ENCODE assay signal across 12 cellular contexts in genomic region chr9:89234186-89234585, GRCh38. TPM values are rescaled to one million over a fixed set of nuclear protein-coding genes. Genes with fewer than 3 reads are reported as not detected.
A peak's percentile ranks its signal among the peaks of the same experiment; 100 is the strongest.
DNase-seq lines count a peak whose midpoint lies in the region; ATAC-seq and TF ChIP-seq lines count a peak whose summit lies in the region.
"Had no signal": no experiment of that assay in that cellular context is flagged by ENCODE, and none has a peak within 500 bp of the region (broad histone marks: within the 10 kb centered on the region; RNA-seq: fewer than 3 reads in every experiment).

No MANE protein-coding gene starts in this region.

- H3K9me3 Mint-ChIP-seq in type B pancreatic cell = peaks cover under 1% of the 10 kb centered on the region

- H3K27me3 Mint-ChIP-seq in type B pancreatic cell = peaks cover 49% of the 10 kb centered on the region

- no peak for TF ChIP-seq EP300 in SK-N-SH (IDR thresholded peaks at IDR 0.05; ENCODE audit: borderline replicate concordance in 1 of 2, low read depth in 1 of 2, low read length in 1 of 2)

- H3K4me3 ChIP-seq in SK-N-SH (ENCODE audit: low read depth in 2 of 2, low read length in 1 of 2) (peak overlapping the region; percentile 47 to 54), brain microvascular endothelial cell (ENCODE audit: low read depth, low read length) (peak overlapping the region; percentile 32), lower lobe of right lung (peak overlapping the region; percentile 36), SJCRH30 (no peak overlapping the region)

- peak overlapping the region; percentile 84 for H3K4me3 Mint-ChIP-seq in type B pancreatic cell
- H3K4me3 Mint-ChIP-seq: activated naive CD4-positive, alpha-beta T cell treated with anti-CD3 and anti-CD28 coated beads for 36 hours had no signal

- H3K4me1 ChIP-seq in SK-N-SH (ENCODE audit: control insufficient read depth in 1 of 2, insufficient read depth in 2 of 2, low read depth in 1 of 2, low read length in 1 of 2) (peaks cover 0 to 3% of the 10 kb centered on the region in 2 experiments; a peak in 3 of 4 replicates), lower lobe of right lung (no peaks in the 10 kb centered on the region), SJCRH30 (no peaks in the 10 kb centered on the region)

- CTCF ChIA-PET in SK-N-SH (lab: Yijun Ruan, JAX) = interaction anchor here (0.7 to 2.4 kb wide), 5 partner anchors 9 to 226 kb away, joined by 3 to 9 read pairs (median 5); no protein-coding TSS in a partner anchor

- H3K27ac Mint-ChIP-seq in type B pancreatic cell = no peak overlapping the region
- H3K27ac Mint-ChIP-seq: activated naive CD4-positive, alpha-beta T cell treated with anti-CD3 and anti-CD28 coated beads for 36 hours had no signal

- peak overlapping the region; percentile 67 for H3K4me2 ChIP-seq in SK-N-SH
- H3K4me2 ChIP-seq: KMS-11 had no signal

- H2AFZ ChIP-seq in SK-N-SH (ENCODE audit: low read depth) = peak overlapping the region; percentile 63; the same call in 1 of the 2 replicates

- H3K9me3 ChIP-seq in SK-N-SH (no peaks in the 10 kb centered on the region), lower lobe of right lung (no peaks in the 10 kb centered on the region), SJCRH30 (replicated peaks) (0 out of 2 replicates have a peak, but pooled peaks cover 2% of the 10 kb centered on the region)

- ATAC-seq in SK-N-SH treated with all-trans-retinoic acid at 6 μM for 48 hours (no peak), lower lobe of right lung (no peak), GM19467 (IDR thresholded peaks at IDR 0.05; ENCODE audit: unreplicated experiment) (no peak)

- no peak overlapping the region for H3K9ac ChIP-seq in SK-N-SH
- H3K9ac ChIP-seq: KMS-11 had no signal

- POLR2A ChIA-PET in SK-N-SH (lab: Yijun Ruan, JAX) = no interaction called here

- peak; percentile 61 for DNase-seq in SK-N-SH
- no peak for DNase-seq in brain microvascular endothelial cell
- no peak for DNase-seq in lower lobe of right lung
- no peak for DNase-seq in type B pancreatic cell (ENCODE audit: extremely low spot score, unreplicated experiment)
- no peak for DNase-seq in SJCRH30
- no peak for DNase-seq in occipital lobe (lab: John Stamatoyannopoulos, UW)
- DNase-seq: NCI-H2081, SHP77 had no signal

- H3K36me3 ChIP-seq in SK-N-SH (replicated peaks in 1 of 2; ENCODE audit: control insufficient read depth in 1 of 2, insufficient read depth in 2 of 2, low read length in 1 of 2) (no peaks in the 10 kb centered on the region), brain microvascular endothelial cell (replicated peaks) (no peaks in the 10 kb centered on the region), lower lobe of right lung (no peaks in the 10 kb centered on the region), SJCRH30 (0 out of 2 replicates have a peak, but pooled peaks cover 3% of the 10 kb centered on the region)

- no peaks in the 10 kb centered on the region for H3K36me3 Mint-ChIP-seq in type B pancreatic cell

- H4K20me1 ChIP-seq in SK-N-SH (ENCODE audit: insufficient read depth) = no peaks in the 10 kb centered on the region

- H3K27me3 ChIP-seq in SK-N-SH (ENCODE audit: insufficient read depth) (no peaks in the 10 kb centered on the region; the same call in 1 of the 2 replicates), brain microvascular endothelial cell (replicated peaks) (peaks cover 18% of the 10 kb centered on the region), lower lobe of right lung (ENCODE audit: low read depth) (no peaks in the 10 kb centered on the region), SJCRH30 (0 out of 2 replicates have a peak, but pooled peaks cover 3% of the 10 kb centered on the region)

- TF ChIP-seq CTCF in SK-N-SH (IDR thresholded peaks at IDR 0.05) = no peak
- TF ChIP-seq CTCF in brain microvascular endothelial cell (IDR thresholded peaks at IDR 0.05; ENCODE audit: low read depth, low read length, missing control alignments) = no peak
- TF ChIP-seq CTCF in lower lobe of right lung (IDR thresholded peaks at IDR 0.05) = no peak
- TF ChIP-seq CTCF in type B pancreatic cell (conservative IDR thresholded peaks at IDR 0.05) = no peak

- no peaks in the 10 kb centered on the region for H3K79me2 ChIP-seq in SK-N-SH (ENCODE audit: insufficient read depth)

- WGBS in SK-N-SH (ENCODE audit: low lambda C conversion rate) = 7% methylated on average over 12 of the region's 12 CpGs

- H3K9me2 ChIP-seq in SK-N-SH = no peaks in the 10 kb centered on the region

- intact Hi-C loops in lower lobe of right lung (cut with DNase I) = no loop called here

- H3K4me1 Mint-ChIP-seq in type B pancreatic cell (ENCODE audit: unreplicated experiment) = peaks cover 12% of the 10 kb centered on the region

- no peak for TF ChIP-seq RAD21 in SK-N-SH (IDR thresholded peaks at IDR 0.05; ENCODE audit: low read length)

- in situ Hi-C loops in brain microvascular endothelial cell (cut with HindIII; ENCODE audit: low pct_ligation_motif_present, low sequenced_read_pairs) = no loop called here

- H3F3A ChIP-seq in SK-N-SH (replicated peaks; ENCODE audit: insufficient read depth) = no peaks in the 10 kb centered on the region

- no peak overlapping the region for H3K27ac ChIP-seq in SK-N-SH (ENCODE audit: low read depth in 2 of 2, low read length in 1 of 2)
- H3K27ac ChIP-seq in brain microvascular endothelial cell = no peak overlapping the region
- H3K27ac ChIP-seq in lower lobe of right lung = no peak overlapping the region
- H3K27ac ChIP-seq in SJCRH30 = no peak overlapping the region
- H3K27ac ChIP-seq: KMS-11 had no signal

TF ChIP-seq in SK-N-SH, 30 proteins besides CTCF, POLR2A, EP300 and RAD21:
- TF ChIP-seq EZH2phosphoT487 (IDR thresholded peaks at IDR 0.05; ENCODE audit: borderline replicate concordance, low read depth) = no peak
- no peak for TF ChIP-seq FOXM1 (IDR thresholded peaks at IDR 0.05; ENCODE audit: low read depth)
- no peak for TF ChIP-seq TEAD4 (IDR thresholded peaks at IDR 0.05; ENCODE audit: borderline replicate concordance, insufficient read depth)
- TF ChIP-seq RCOR1 (IDR thresholded peaks at IDR 0.05; ENCODE audit: low read length) = no peak
- TF ChIP-seq IRF3 (IDR thresholded peaks at IDR 0.05; ENCODE audit: low read depth, low read length) = no peak
- no peak for TF ChIP-seq MAX (IDR thresholded peaks at IDR 0.05; ENCODE audit: low read depth)

TF ChIP-seq in SK-N-SH treated with all-trans-retinoic acid at 6 μM for 48 hours, 23 proteins besides CTCF, POLR2A, EP300 and RAD21 (continues in another document):
- TF ChIP-seq ZC3H10 (CRISPR knock-in tag; IDR thresholded peaks at IDR 0.05) (no peak), CSDC2 (CRISPR knock-in tag; IDR thresholded peaks at IDR 0.05) (no peak), PATZ1 (CRISPR knock-in tag; IDR thresholded peaks at IDR 0.05; ENCODE audit: borderline replicate concordance) (no peak), PPARA (CRISPR knock-in tag; IDR thresholded peaks at IDR 0.05; ENCODE audit: borderline replicate concordance) (no peak), RARB (CRISPR knock-in tag; IDR thresholded peaks at IDR 0.05) (no peak), ISL1 (CRISPR knock-in tag; IDR thresholded peaks at IDR 0.05) (no peak), TOX (CRISPR knock-in tag; IDR thresholded peaks at IDR 0.05; ENCODE audit: borderline replicate concordance) (no peak), ZNF565 (CRISPR knock-in tag; conservative IDR thresholded peaks at IDR 0.05; ENCODE audit: low read depth) (no peak), ESRRG (CRISPR knock-in tag; IDR thresholded peaks at IDR 0.05) (no peak), POU6F1 (CRISPR knock-in tag; IDR thresholded peaks at IDR 0.05; ENCODE audit: borderline replicate concordance, low read depth) (no peak), SNAI2 (CRISPR knock-in tag; IDR thresholded peaks at IDR 0.05) (no peak), ZNF70 (CRISPR knock-in tag; IDR thresholded peaks at IDR 0.05) (no peak)

RNA-seq across cellular contexts. Expression of gene SHC3, which starts 55.6 kb away (rescaled TPM):
- polyA plus RNA-seq in SK-N-SH (2012; rRNA removed) = 3.2 and 4.7 TPM in 2 replicates
- polyA plus RNA-seq in SK-N-SH (2012; cell fraction: cytosol; rRNA removed) = 2.8 and 3.7 TPM in 2 replicates
- polyA plus RNA-seq in SK-N-SH (2012; cell fraction: nucleus; rRNA removed) = 8.0 and 9.2 TPM in 2 replicates
- total RNA-seq in lower lobe of right lung = 13.2 TPM
- total RNA-seq in type B pancreatic cell (ENCODE audit: low replicate concordance) = 4.8 and 5.3 TPM in 2 replicates
- under 0.01 TPM in 1 of 2 replicates, not detected in the other for total RNA-seq in SJCRH30 (2014; rRNA removed; shearing (Covaris generic))
- total RNA-seq in occipital lobe = 51.5 TPM
- total RNA-seq: activated naive CD4-positive, alpha-beta T cell treated with anti-CD3 and anti-CD28 coated beads for 36 hours had no signal
